Comparison of ENCODE assay signal across 17 cellular contexts in genomic region chr19:1365964-1366695, GRCh38.
"Had no signal": no experiment of that assay in that cellular context is flagged by ENCODE, and none has a peak within 500 bp of the region (broad histone marks: within the 10 kb centered on the region; RNA-seq: fewer than 3 reads in every experiment).

No MANE protein-coding gene starts in this region.

- H3K27ac ChIP-seq: ascending aorta, hepatocyte, left lung, psoas muscle, stomach, upper lobe of right lung had no signal

- DNase-seq: activated CD4-positive, alpha-beta T cell treated with anti-CD3 and anti-CD28 coated beads, Interleukin-2, amount 50 U/mL, for 4 hours; activated CD4-positive, CD25-positive, alpha-beta regulatory T cell treated with anti-CD3 and anti-CD28 coated beads, Interleukin-2, amount 50 U/mL, for 72 hours; activated naive CD4-positive, alpha-beta T cell treated with anti-CD3 and anti-CD28 coated beads for 36 hours; activated naive CD8-positive, alpha-beta T cell treated with anti-CD3 and anti-CD28 coated beads, Interleukin-2, amount 50 U/mL, for 24 hours; activated T-cell treated with anti-CD3 and anti-CD28 coated beads for 4 hours; islet precursor cell; left lung; mammary epithelial cell; psoas muscle; stimulated activated CD4-positive, alpha-beta T cell treated with anti-CD3 and anti-CD28 coated beads, Interleukin-1b, Interleukin-23, amount 100 ng/mL, for 48 hours; stomach; T-helper 9 cell; upper lobe of right lung had no signal

- H3K27me3 ChIP-seq: ascending aorta, hepatocyte, left lung, stomach, upper lobe of right lung had no signal

- H3K27ac Mint-ChIP-seq: activated naive CD4-positive, alpha-beta T cell treated with anti-CD3 and anti-CD28 coated beads for 36 hours; activated naive CD8-positive, alpha-beta T cell treated with anti-CD3 and anti-CD28 coated beads, Interleukin-2, amount 50 U/mL, for 24 hours; nephron had no signal

- H3K4me3 ChIP-seq: ascending aorta, hepatocyte, left lung, psoas muscle, stomach, thoracic aorta, upper lobe of right lung had no signal

- H3K9me3 Mint-ChIP-seq: activated naive CD4-positive, alpha-beta T cell treated with anti-CD3 and anti-CD28 coated beads for 36 hours; activated naive CD8-positive, alpha-beta T cell treated with anti-CD3 and anti-CD28 coated beads, Interleukin-2, amount 50 U/mL, for 24 hours; nephron had no signal

- H3K4me3 Mint-ChIP-seq: activated naive CD4-positive, alpha-beta T cell treated with anti-CD3 and anti-CD28 coated beads for 36 hours; activated naive CD8-positive, alpha-beta T cell treated with anti-CD3 and anti-CD28 coated beads, Interleukin-2, amount 50 U/mL, for 24 hours; nephron had no signal

- H3K27me3 Mint-ChIP-seq: activated naive CD8-positive, alpha-beta T cell treated with anti-CD3 and anti-CD28 coated beads, Interleukin-2, amount 50 U/mL, for 24 hours had no signal
